In genomic region chr3:150635526-150635925, GRCh38 we compare ENCODE assay signal across 8 cellular contexts. TPM values are rescaled to one million over a fixed set of nuclear protein-coding genes. Genes with fewer than 3 reads are reported as not detected.
A peak's percentile ranks its signal among the peaks of the same experiment; 100 is the strongest.
DNase-seq lines count a peak whose midpoint lies in the region; ATAC-seq, FAIRE-seq and TF ChIP-seq lines count a peak whose summit lies in the region.

No MANE protein-coding gene starts in this region.

- no peak overlapping the region for H2BK12ac ChIP-seq in mesenchymal stem cell (ENCODE audit: low read length in 2 of 2)

- no peaks in the 10 kb centered on the region for H3K9me3 ChIP-seq in OCI-LY7 (ENCODE audit: low read length)
- H3K9me3 ChIP-seq in mesenchymal stem cell (ENCODE audit: control insufficient read depth, low read length), result no peaks in the 10 kb centered on the region
- no peaks in the 10 kb centered on the region for H3K9me3 ChIP-seq in PC-3 (ENCODE audit: low read length)
- no peaks in the 10 kb centered on the region for H3K9me3 ChIP-seq in prostate gland

- H3K4me1 ChIP-seq in OCI-LY7 (ENCODE audit: insufficient read depth, low read length, poor library complexity, severe bottlenecking) (no peaks in the 10 kb centered on the region), mesenchymal stem cell (ENCODE audit: control insufficient read depth, insufficient read depth, low read depth, low read length) (no peaks in the 10 kb centered on the region), PC-3 (ENCODE audit: insufficient read depth, low read length) (peaks cover 4% of the 10 kb centered on the region; the same call in 1 of the 2 replicates), prostate gland (replicated peaks) (no peaks in the 10 kb centered on the region)

- H3K79me1 ChIP-seq in mesenchymal stem cell (replicated peaks; ENCODE audit: low read length, poor library complexity, severe bottlenecking), result peaks cover 4% of the 10 kb centered on the region

- CTCF ChIA-PET in OCI-LY7 (lab: Charles Lee; ENCODE audit: unreplicated experiment), result no interaction called here
- CTCF ChIA-PET in PC-3 (lab: Charles Lee), result no interaction called here

- no peak overlapping the region for H4K8ac ChIP-seq in mesenchymal stem cell (ENCODE audit: low read length)

- no peak for FAIRE-seq in frontal cortex (lab: Jason Lieb, UNC)

- H3K4me2 ChIP-seq in OCI-LY7 (ENCODE audit: low read length) (no peak overlapping the region), mesenchymal stem cell (ENCODE audit: low read length, poor library complexity, severe bottlenecking) (no peak overlapping the region), PC-3 (ENCODE audit: low read length) (no peak overlapping the region)

- no peak overlapping the region for H3K9ac ChIP-seq in mesenchymal stem cell (ENCODE audit: low read length)
- H3K9ac ChIP-seq in PC-3 (ENCODE audit: low read length), result no peak overlapping the region

- no peak overlapping the region for H2BK5ac ChIP-seq in mesenchymal stem cell (ENCODE audit: low read depth, low read length, poor library complexity, severe bottlenecking)

- peak; percentile 85 for ATAC-seq in GM18511 (IDR thresholded peaks at IDR 0.05; ENCODE audit: unreplicated experiment)
- ATAC-seq in HG02763 (IDR thresholded peaks at IDR 0.05; ENCODE audit: unreplicated experiment), result peak; percentile 58
- ATAC-seq in PC-3, result no peak

- no peak overlapping the region for H3K14ac ChIP-seq in mesenchymal stem cell (ENCODE audit: low read length in 2 of 2)

- no peak overlapping the region for H2AFZ ChIP-seq in OCI-LY7 (ENCODE audit: low read length)
- H2AFZ ChIP-seq in mesenchymal stem cell (ENCODE audit: low read depth, low read length), result no peak overlapping the region
- H2AFZ ChIP-seq in PC-3 (ENCODE audit: low read length), result no peak overlapping the region

- TF ChIP-seq CTCF in OCI-LY7 (conservative IDR thresholded peaks at IDR 0.05; ENCODE audit: low read length) (no peak), PC-3 (conservative IDR thresholded peaks at IDR 0.05; ENCODE audit: low read depth, low read length) (no peak), prostate gland (IDR thresholded peaks at IDR 0.05) (no peak)

- no peaks in the 10 kb centered on the region for H4K20me1 ChIP-seq in OCI-LY7 (ENCODE audit: insufficient read depth, low read length)
- no peaks in the 10 kb centered on the region for H4K20me1 ChIP-seq in PC-3 (ENCODE audit: low read length)

- intact Hi-C loops in OCI-LY7 (cut with micrococcal nuclease; ENCODE audit: unreplicated experiment), result no loop called here
- intact Hi-C loops in PC-3 (cut with micrococcal nuclease), result no loop called here
- intact Hi-C loops in prostate gland (cut with DNase I), result no loop called here

- WGBS in mesenchymal stem cell, result no CpG with 5 or more reads among the region's 1 CpG
- WGBS in prostate gland, result 30% methylated on average over 1 of the region's 1 CpG

- POLR2A ChIA-PET in OCI-LY7 (lab: Charles Lee) (interaction anchor here (0.6 to 1.4 kb wide), 9 partner anchors 8 to 567 kb away, joined by 3 to 10 read pairs (median 3); no protein-coding TSS in a partner anchor), PC-3 (lab: Charles Lee; ENCODE audit: unreplicated experiment) (interaction anchor here (0.7 kb wide), 1 partner anchor 602 kb away, joined by 3 read pairs; no protein-coding TSS in a partner anchor)

- H3K27me3 ChIP-seq in mesenchymal stem cell (ENCODE audit: control insufficient read depth in 1 of 2, insufficient read depth in 1 of 2, low read length in 2 of 2) (no peaks in the 10 kb centered on the region), PC-3 (ENCODE audit: low read length) (no peaks in the 10 kb centered on the region), prostate gland (replicated peaks; ENCODE audit: insufficient read depth) (no peaks in the 10 kb centered on the region)

- H4K91ac ChIP-seq in mesenchymal stem cell (ENCODE audit: low read length), result no peak overlapping the region

- DNase-seq in OCI-LY7 (ENCODE audit: low spot score), result peak; percentile 38
- peak; percentile 18 for DNase-seq in mesenchymal stem cell
- DNase-seq in frontal cortex (ENCODE audit: low spot score in 2 of 2), result no peak
- no peak for DNase-seq in PC-3
- DNase-seq in occipital lobe (lab: John Stamatoyannopoulos, UW), result no peak
- DNase-seq in prostate gland (ENCODE audit: low spot score), result no peak

- H3K18ac ChIP-seq in mesenchymal stem cell (ENCODE audit: low read depth in 1 of 2, low read length in 2 of 2), result no peak overlapping the region

- no peak overlapping the region for H3K4ac ChIP-seq in mesenchymal stem cell (ENCODE audit: low read depth in 1 of 2, low read length in 2 of 2)

- no peak overlapping the region for H3K23ac ChIP-seq in mesenchymal stem cell (ENCODE audit: low read length in 2 of 2)

- no peaks in the 10 kb centered on the region for H3K79me2 ChIP-seq in OCI-LY7 (ENCODE audit: insufficient read depth, low read depth, low read length)
- no peaks in the 10 kb centered on the region for H3K79me2 ChIP-seq in PC-3 (ENCODE audit: low read length)

- no peak overlapping the region for H2AK5ac ChIP-seq in mesenchymal stem cell (ENCODE audit: low read length, severe bottlenecking)

- H2BK120ac ChIP-seq in mesenchymal stem cell (ENCODE audit: low read depth, low read length), result no peak overlapping the region

- no peak overlapping the region for H2BK15ac ChIP-seq in mesenchymal stem cell (ENCODE audit: low read depth, poor library complexity, severe bottlenecking)

- no TSS peak for BruUV-seq in OCI-LY7 (replicated peaks; lab: Mats Ljungman, UMichigan)
- BruUV-seq in PC-3 (replicated peaks; lab: Mats Ljungman, UMichigan), result no TSS peak

- H3K9me2 ChIP-seq in OCI-LY7 (ENCODE audit: insufficient read depth, low read length), result no peaks in the 10 kb centered on the region
- no peaks in the 10 kb centered on the region for H3K9me2 ChIP-seq in PC-3 (replicated peaks; ENCODE audit: low read length)

- TF ChIP-seq POLR2A in prostate gland (IDR thresholded peaks at IDR 0.05), result no peak

- no peaks in the 10 kb centered on the region for H3F3A ChIP-seq in PC-3 (ENCODE audit: low read length, unreplicated experiment)

- H3K27ac ChIP-seq in OCI-LY7 (ENCODE audit: low read depth, low read length, poor library complexity, severe bottlenecking) (no peak overlapping the region), mesenchymal stem cell (ENCODE audit: low read length, poor library complexity, severe bottlenecking) (no peak overlapping the region), PC-3 (ENCODE audit: low read length) (no peak overlapping the region), prostate gland (no peak overlapping the region)

- H3K4me3 ChIP-seq in OCI-LY7 (ENCODE audit: low read depth, low read length, poor library complexity, severe bottlenecking) (no peak overlapping the region), mesenchymal stem cell (ENCODE audit: insufficient read depth in 1 of 2, low read depth in 1 of 2, low read length in 2 of 2) (no peak overlapping the region), PC-3 (ENCODE audit: low read length) (no peak overlapping the region), prostate gland (no peak overlapping the region)

- peaks cover 23% of the 10 kb centered on the region for H3K36me3 ChIP-seq in OCI-LY7 (ENCODE audit: insufficient read depth, low read length)
- H3K36me3 ChIP-seq in mesenchymal stem cell (ENCODE audit: control insufficient read depth in 1 of 2, insufficient read depth in 2 of 2, low read depth in 1 of 2, low read length in 2 of 2), result peaks cover 6 to 14% of the 10 kb centered on the region in 2 experiments
- peaks cover 3% of the 10 kb centered on the region; the same call in 1 of the 2 replicates for H3K36me3 ChIP-seq in PC-3 (ENCODE audit: low read depth, low read length)
- no peaks in the 10 kb centered on the region for H3K36me3 ChIP-seq in prostate gland

RNA-seq across cellular contexts. Expression of gene SELENOT, which starts 32.4 kb away (rescaled TPM):
- total RNA-seq in OCI-LY7 (2014; rRNA removed; shearing (Covaris generic)), result 36.8 and 60.7 TPM in 2 replicates
- 70.1 and 71.8 TPM in 2 replicates for total RNA-seq in OCI-LY7 (2022)
- 60.1 TPM for polyA plus RNA-seq in mesenchymal stem cell (2013, experiment 1 of 2)
- polyA plus RNA-seq in mesenchymal stem cell (2013, experiment 2 of 2), result 64.9 TPM
- 106 TPM for total RNA-seq in frontal cortex
- 109 and 119 TPM in 2 replicates for total RNA-seq in PC-3 (2014; rRNA removed)
- 103 TPM for total RNA-seq in occipital lobe
- 100 to 1,000 TPM; 123 to 126 TPM for total RNA-seq in prostate gland

Comparison
In these comparisons a context has a peak if more than half of its experiments do, and no peak if none do; other contexts are left out.
1. DNase-seq: peak in OCI-LY7 (single experiment) and mesenchymal stem cell (single experiment); none in frontal cortex (0 of 2), PC-3 (single experiment), occipital lobe (single experiment) and prostate gland (single experiment).